Comparison of ENCODE assay signal across 1 cellular context in the genomic region with DNA sequence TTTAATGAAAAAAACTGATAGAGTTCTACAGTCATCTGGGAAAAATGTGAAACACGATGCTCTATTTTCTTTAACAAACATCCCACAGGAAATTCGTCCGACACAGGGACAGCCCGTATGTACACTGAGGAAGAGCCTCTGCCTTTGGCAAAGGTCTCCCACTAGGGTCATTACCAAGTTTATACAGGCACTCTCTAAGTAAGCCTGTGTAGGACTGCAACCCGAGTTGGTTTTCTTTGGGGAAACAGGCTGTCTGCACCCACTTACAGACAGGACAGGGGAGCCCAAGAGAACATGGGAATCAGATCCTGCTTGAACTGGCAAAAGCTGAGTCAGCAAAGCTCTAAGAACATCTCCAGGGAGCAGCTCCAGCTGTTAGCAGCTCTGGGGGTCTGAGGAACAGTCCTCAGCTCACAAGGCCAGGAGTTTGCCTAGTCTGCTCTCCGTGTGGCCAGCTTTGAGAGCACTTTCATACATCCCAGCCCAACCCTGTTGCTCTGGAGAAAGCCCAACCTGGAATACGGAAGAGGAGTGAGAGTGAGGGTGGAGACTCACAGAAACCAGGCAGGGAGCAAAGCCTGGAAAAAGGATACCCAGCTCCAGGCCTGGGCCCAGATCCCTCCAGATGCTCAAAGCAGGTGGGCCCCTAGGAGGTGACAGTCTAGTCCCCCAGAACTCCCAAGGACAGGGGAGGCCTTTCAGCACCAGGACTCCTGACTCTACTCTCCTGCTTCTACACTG.
TF ChIP-seq lines count a peak whose summit lies in the region.

No MANE protein-coding gene starts in this region.

TF ChIP-seq in HCT116, 20 proteins besides CTCF, POLR2A, EP300 and RAD21:
- TF ChIP-seq, protein P1, sequence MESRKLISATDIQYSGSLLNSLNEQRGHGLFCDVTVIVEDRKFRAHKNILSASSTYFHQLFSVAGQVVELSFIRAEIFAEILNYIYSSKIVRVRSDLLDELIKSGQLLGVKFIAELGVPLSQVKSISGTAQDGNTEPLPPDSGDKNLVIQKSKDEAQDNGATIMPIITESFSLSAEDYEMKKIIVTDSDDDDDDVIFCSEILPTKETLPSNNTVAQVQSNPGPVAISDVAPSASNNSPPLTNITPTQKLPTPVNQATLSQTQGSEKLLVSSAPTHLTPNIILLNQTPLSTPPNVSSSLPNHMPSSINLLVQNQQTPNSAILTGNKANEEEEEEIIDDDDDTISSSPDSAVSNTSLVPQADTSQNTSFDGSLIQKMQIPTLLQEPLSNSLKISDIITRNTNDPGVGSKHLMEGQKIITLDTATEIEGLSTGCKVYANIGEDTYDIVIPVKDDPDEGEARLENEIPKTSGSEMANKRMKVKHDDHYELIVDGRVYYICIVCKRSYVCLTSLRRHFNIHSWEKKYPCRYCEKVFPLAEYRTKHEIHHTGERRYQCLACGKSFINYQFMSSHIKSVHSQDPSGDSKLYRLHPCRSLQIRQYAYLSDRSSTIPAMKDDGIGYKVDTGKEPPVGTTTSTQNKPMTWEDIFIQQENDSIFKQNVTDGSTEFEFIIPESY (IDR thresholded peaks at IDR 0.05; ENCODE audit: extremely low read depth, insufficient replicate concordance, low read length) = no peak
- TF ChIP-seq, protein P2, sequence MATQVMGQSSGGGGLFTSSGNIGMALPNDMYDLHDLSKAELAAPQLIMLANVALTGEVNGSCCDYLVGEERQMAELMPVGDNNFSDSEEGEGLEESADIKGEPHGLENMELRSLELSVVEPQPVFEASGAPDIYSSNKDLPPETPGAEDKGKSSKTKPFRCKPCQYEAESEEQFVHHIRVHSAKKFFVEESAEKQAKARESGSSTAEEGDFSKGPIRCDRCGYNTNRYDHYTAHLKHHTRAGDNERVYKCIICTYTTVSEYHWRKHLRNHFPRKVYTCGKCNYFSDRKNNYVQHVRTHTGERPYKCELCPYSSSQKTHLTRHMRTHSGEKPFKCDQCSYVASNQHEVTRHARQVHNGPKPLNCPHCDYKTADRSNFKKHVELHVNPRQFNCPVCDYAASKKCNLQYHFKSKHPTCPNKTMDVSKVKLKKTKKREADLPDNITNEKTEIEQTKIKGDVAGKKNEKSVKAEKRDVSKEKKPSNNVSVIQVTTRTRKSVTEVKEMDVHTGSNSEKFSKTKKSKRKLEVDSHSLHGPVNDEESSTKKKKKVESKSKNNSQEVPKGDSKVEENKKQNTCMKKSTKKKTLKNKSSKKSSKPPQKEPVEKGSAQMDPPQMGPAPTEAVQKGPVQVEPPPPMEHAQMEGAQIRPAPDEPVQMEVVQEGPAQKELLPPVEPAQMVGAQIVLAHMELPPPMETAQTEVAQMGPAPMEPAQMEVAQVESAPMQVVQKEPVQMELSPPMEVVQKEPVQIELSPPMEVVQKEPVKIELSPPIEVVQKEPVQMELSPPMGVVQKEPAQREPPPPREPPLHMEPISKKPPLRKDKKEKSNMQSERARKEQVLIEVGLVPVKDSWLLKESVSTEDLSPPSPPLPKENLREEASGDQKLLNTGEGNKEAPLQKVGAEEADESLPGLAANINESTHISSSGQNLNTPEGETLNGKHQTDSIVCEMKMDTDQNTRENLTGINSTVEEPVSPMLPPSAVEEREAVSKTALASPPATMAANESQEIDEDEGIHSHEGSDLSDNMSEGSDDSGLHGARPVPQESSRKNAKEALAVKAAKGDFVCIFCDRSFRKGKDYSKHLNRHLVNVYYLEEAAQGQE (IDR thresholded peaks at IDR 0.05; ENCODE audit: low read depth) = no peak
- TF ChIP-seq, protein P3, sequence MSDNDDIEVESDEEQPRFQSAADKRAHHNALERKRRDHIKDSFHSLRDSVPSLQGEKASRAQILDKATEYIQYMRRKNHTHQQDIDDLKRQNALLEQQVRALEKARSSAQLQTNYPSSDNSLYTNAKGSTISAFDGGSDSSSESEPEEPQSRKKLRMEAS (IDR thresholded peaks at IDR 0.05) = no peak
